17 cellular contexts compared by ENCODE assay signal in the genomic region with DNA sequence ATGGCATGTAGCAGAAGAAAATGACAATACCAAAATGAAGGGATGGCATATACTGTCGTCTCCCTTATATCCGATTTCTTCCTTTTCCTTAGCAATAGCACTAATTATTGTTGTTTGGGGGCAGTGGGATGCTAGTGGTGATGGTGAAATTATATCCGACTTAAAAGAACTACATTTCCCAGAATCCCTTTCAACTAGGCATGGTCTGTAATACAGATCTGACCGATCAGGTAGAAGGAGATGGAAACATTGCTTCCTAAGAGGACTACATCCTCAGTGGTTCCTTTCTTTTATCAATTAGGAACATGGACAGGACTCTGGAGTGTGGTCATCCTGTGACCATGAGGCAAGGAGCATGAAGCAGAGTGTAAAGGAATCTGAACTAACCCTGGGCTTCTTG.
DNase-seq lines count a peak whose midpoint lies in the region; FAIRE-seq and TF ChIP-seq lines count a peak whose summit lies in the region.
"Had no signal": no experiment of that assay in that cellular context is flagged by ENCODE, and none has a peak within 500 bp of the region (broad histone marks: within the 10 kb centered on the region; RNA-seq: fewer than 3 reads in every experiment).

No MANE protein-coding gene starts in this region.

- H3K27me3 Mint-ChIP-seq in activated CD4-positive, alpha-beta memory T cell treated with anti-CD3 and anti-CD28 coated beads, Interleukin-2, amount 10 ng/mL, durations not matched to agents 7 days and 5 days, result no peaks in the 10 kb centered on the region
- H3K27me3 Mint-ChIP-seq in progenitor cell of endocrine pancreas, result no peaks in the 10 kb centered on the region

- FAIRE-seq in H54 (lab: Jason Lieb, UNC), result peak; percentile 38
- peak; percentile 59 for FAIRE-seq in HTR-8/SVneo (lab: Jason Lieb, UNC)
- FAIRE-seq: A549 had no signal

- H3K36me3 Mint-ChIP-seq in activated CD4-positive, alpha-beta memory T cell treated with anti-CD3 and anti-CD28 coated beads, Interleukin-2, amount 10 ng/mL, durations not matched to agents 7 days and 5 days (ENCODE audit: low read depth), result no peaks in the 10 kb centered on the region
- H3K36me3 Mint-ChIP-seq in progenitor cell of endocrine pancreas (ENCODE audit: insufficient read depth), result no peaks in the 10 kb centered on the region
- H3K36me3 Mint-ChIP-seq: CD14-positive monocyte had no signal

- H3K9me3 Mint-ChIP-seq in activated CD4-positive, alpha-beta memory T cell treated with anti-CD3 and anti-CD28 coated beads, Interleukin-2, amount 10 ng/mL, durations not matched to agents 7 days and 5 days, result peaks cover 11% of the 10 kb centered on the region
- H3K9me3 Mint-ChIP-seq in progenitor cell of endocrine pancreas (ENCODE audit: low read depth), result no peaks in the 10 kb centered on the region

- H3K27ac Mint-ChIP-seq in activated CD4-positive, alpha-beta memory T cell treated with anti-CD3 and anti-CD28 coated beads, Interleukin-2, amount 10 ng/mL, durations not matched to agents 7 days and 5 days, result no peak overlapping the region
- H3K27ac Mint-ChIP-seq in progenitor cell of endocrine pancreas, result no peak overlapping the region
- H3K27ac Mint-ChIP-seq: CD14-positive monocyte had no signal

- CTCF ChIA-PET in activated CD4-positive, alpha-beta memory T cell treated with anti-CD3 and anti-CD28 coated beads, Interleukin-2, amount 10 ng/mL, durations not matched to agents 7 days and 5 days (lab: Charles Lee), result no interaction called here

- TF ChIP-seq POLR2A in H54 (IDR thresholded peaks at IDR 0.05; ENCODE audit: low read depth, low read length), result no peak

- DNase-seq in H54 (ENCODE audit: insufficient read length, low spot score) (no peak), HTR-8/SVneo (ENCODE audit: insufficient read length, low spot score) (peak; percentile 23), RKO (ENCODE audit: low spot score) (peak; percentile 37), iPS-NIHi11 (ENCODE audit: low spot score) (peak; percentile 39), cerebellar cortex (ENCODE audit: low spot score) (no peak), progenitor cell of endocrine pancreas (ENCODE audit: low spot score, unreplicated experiment) (no peak), OCI-M2 (lab: John Stamatoyannopoulos, UW; ENCODE audit: unreplicated experiment) (no peak)
- DNase-seq in activated CD4-positive, alpha-beta memory T cell treated with anti-CD3 and anti-CD28 coated beads, Interleukin-2, amount 10 ng/mL, durations not matched to agents 7 days and 5 days, result no peak
- DNase-seq: Calu3, DND-41, NCI-H1092, NCI-H2107, NCI-H446, NCI-H748 treated with DMSO at 0.1 percent for 48 hours, T-helper 1 cell had no signal

- no peaks in the 10 kb centered on the region for H3K4me1 Mint-ChIP-seq in activated CD4-positive, alpha-beta memory T cell treated with anti-CD3 and anti-CD28 coated beads, Interleukin-2, amount 10 ng/mL, durations not matched to agents 7 days and 5 days
- no peaks in the 10 kb centered on the region for H3K4me1 Mint-ChIP-seq in progenitor cell of endocrine pancreas (ENCODE audit: low read depth)
- H3K4me1 Mint-ChIP-seq: CD14-positive monocyte had no signal

- no peak overlapping the region for H3K4me3 Mint-ChIP-seq in activated CD4-positive, alpha-beta memory T cell treated with anti-CD3 and anti-CD28 coated beads, Interleukin-2, amount 10 ng/mL, durations not matched to agents 7 days and 5 days
- no peak overlapping the region for H3K4me3 Mint-ChIP-seq in progenitor cell of endocrine pancreas (ENCODE audit: low read depth)
- H3K4me3 Mint-ChIP-seq: CD14-positive monocyte had no signal

- POLR2A ChIA-PET in activated CD4-positive, alpha-beta memory T cell treated with anti-CD3 and anti-CD28 coated beads, Interleukin-2, amount 10 ng/mL, durations not matched to agents 7 days and 5 days (lab: Charles Lee), result no interaction called here

- no peak for TF ChIP-seq CTCF in progenitor cell of endocrine pancreas (IDR thresholded peaks at IDR 0.05; ENCODE audit: unreplicated experiment)

Comparison
In these comparisons a context has a peak if more than half of its experiments do, and no peak if none do; other contexts are left out.
1. DNase-seq: peak in HTR-8/SVneo (single experiment), RKO (single experiment) and iPS-NIHi11 (single experiment); none in H54 (single experiment), activated CD4-positive, alpha-beta memory T cell treated with anti-CD3 and anti-CD28 coated beads, Interleukin-2, amount 10 ng/mL, durations not matched to agents 7 days and 5 days (single experiment), cerebellar cortex (single experiment), progenitor cell of endocrine pancreas (single experiment) and OCI-M2 (single experiment).